11 cellular contexts compared by ENCODE assay signal in the genomic region with DNA sequence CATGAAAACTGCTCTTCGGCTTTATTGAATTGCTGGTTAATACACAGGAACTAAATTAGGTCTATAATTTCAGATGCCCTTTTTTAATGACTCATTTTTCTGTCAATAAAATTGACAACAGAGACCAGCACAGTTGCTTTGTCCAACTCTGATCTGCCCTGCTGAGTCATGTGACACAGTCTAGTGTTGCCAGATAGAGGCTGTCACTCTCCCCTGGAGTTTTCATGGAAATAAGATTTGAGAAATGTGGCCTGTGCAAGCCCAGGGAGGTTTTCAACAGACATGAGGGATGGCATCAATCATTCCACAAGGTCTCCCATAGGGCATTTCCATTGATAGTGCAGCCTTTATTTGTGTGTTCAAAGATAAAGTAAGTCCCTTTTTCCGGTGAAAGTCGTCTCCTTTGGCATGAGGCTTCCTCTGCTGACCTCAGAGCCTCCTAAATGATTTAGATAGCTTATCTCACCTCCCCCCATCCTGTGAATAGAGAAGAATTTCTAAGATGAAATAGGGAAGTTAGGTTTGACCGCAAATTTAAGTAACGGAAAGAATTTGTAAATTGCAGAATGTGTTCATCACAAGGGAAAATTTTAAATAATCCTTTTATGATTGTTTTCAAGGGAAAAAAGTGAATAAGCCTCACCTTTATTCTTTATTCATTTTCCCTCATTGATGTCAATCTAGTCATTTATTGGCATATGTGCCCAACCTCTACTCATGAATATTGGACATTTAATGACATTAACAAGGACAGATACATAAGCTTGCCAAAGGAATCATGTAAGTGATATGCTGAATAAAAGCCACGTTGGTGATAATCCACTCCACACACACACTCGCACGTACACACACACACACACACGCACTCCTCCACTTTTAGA.
DNase-seq lines count a peak whose midpoint lies in the region; ATAC-seq, FAIRE-seq and TF ChIP-seq lines count a peak whose summit lies in the region.
"Had no signal": no experiment of that assay in that cellular context is flagged by ENCODE, and none has a peak within 500 bp of the region (broad histone marks: within the 10 kb centered on the region; RNA-seq: fewer than 3 reads in every experiment).

No MANE protein-coding gene starts in this region.

- TF ChIP-seq POLR2A in adrenal gland (IDR thresholded peaks at IDR 0.05), result no peak

- intact Hi-C loops in adrenal gland (cut with DNase I), result no loop called here
- intact Hi-C loops in head of caudate nucleus (cut with DNase I), result no loop called here

- no peaks in the 10 kb centered on the region for H3K9me3 Mint-ChIP-seq in osteocyte (ENCODE audit: unreplicated experiment)

- no peaks in the 10 kb centered on the region for H3K9me3 ChIP-seq in adrenal gland (replicated peaks in 1 of 3)
- no peaks in the 10 kb centered on the region for H3K9me3 ChIP-seq in neutrophil

- H3K4me1 ChIP-seq in adrenal gland (replicated peaks in 1 of 2) (peaks cover 7 to 37% of the 10 kb centered on the region in 2 donors), neutrophil (ENCODE audit: control insufficient read depth in 1 of 2, insufficient read depth in 1 of 2, low read depth in 1 of 2, low read length in 1 of 2) (peaks cover 44 to 48% of the 10 kb centered on the region in 2 experiments)

- H3K4me1 Mint-ChIP-seq in osteocyte (ENCODE audit: unreplicated experiment), result peaks cover 23% of the 10 kb centered on the region

- WGBS in adrenal gland, 4 donors, result 47 to 51% (median 48%) methylated on average over 9 of the region's 9 CpGs

- TF ChIP-seq CTCF in adrenal gland (IDR thresholded peaks at IDR 0.05) (peak in 1 of 6 experiments; percentile 2), neutrophil (IDR thresholded peaks at IDR 0.05) (no peak), osteocyte (IDR thresholded peaks at IDR 0.05) (no peak)

- no peak overlapping the region for H3K27ac ChIP-seq in adrenal gland
- H3K27ac ChIP-seq in neutrophil, result peak overlapping the region; percentile 84
- H3K27ac ChIP-seq: VCaP had no signal

- H3K27me3 Mint-ChIP-seq in osteocyte (ENCODE audit: unreplicated experiment), result no peaks in the 10 kb centered on the region
- H3K27me3 Mint-ChIP-seq: brain had no signal

- no peaks in the 10 kb centered on the region for H3K27me3 ChIP-seq in adrenal gland
- no peaks in the 10 kb centered on the region for H3K27me3 ChIP-seq in neutrophil

- no peaks in the 10 kb centered on the region for H3K36me3 Mint-ChIP-seq in osteocyte (ENCODE audit: unreplicated experiment)
- H3K36me3 Mint-ChIP-seq: brain had no signal

- no peaks in the 10 kb centered on the region for H3K36me3 ChIP-seq in adrenal gland (replicated peaks in 1 of 2)
- H3K36me3 ChIP-seq in neutrophil, result no peaks in the 10 kb centered on the region

- H3K4me3 ChIP-seq in adrenal gland, result no peak overlapping the region
- H3K4me3 ChIP-seq in neutrophil (ENCODE audit: low read depth in 1 of 2, low read length in 1 of 2), result peak overlapping the region; percentile 15 to 31

- FAIRE-seq in GM19239 (lab: Jason Lieb, UNC), result peak; percentile 61

- H3K27ac Mint-ChIP-seq in osteocyte (ENCODE audit: unreplicated experiment), result no peak overlapping the region

- no peak for DNase-seq in GM19239 (ENCODE audit: insufficient read length, low spot score)
- DNase-seq in Kasumi-1 (lab: John Stamatoyannopoulos, UW), result peak; percentile 98 to 99
- peak in 6 of 7 donors; percentile 34 to 72 (median 48) for DNase-seq in adrenal gland
- DNase-seq in head of caudate nucleus, result no peak
- DNase-seq in osteocyte (ENCODE audit: extremely low spot score, unreplicated experiment), result no peak
- DNase-seq: foreskin fibroblast, NCI-H345 had no signal

- no peak for ATAC-seq in GM18520 (IDR thresholded peaks at IDR 0.05; ENCODE audit: unreplicated experiment)

- H3K4me3 Mint-ChIP-seq in osteocyte (ENCODE audit: unreplicated experiment), result no peak overlapping the region
- H3K4me3 Mint-ChIP-seq: brain had no signal

Comparison
In these comparisons a context has a peak if more than half of its experiments do, and no peak if none do; other contexts are left out.
1. DNase-seq: peak in Kasumi-1 (2 of 2) and adrenal gland (6 of 7); none in GM19239 (single experiment), head of caudate nucleus (0 of 42) and osteocyte (single experiment).
2. H3K4me3 ChIP-seq: peak in neutrophil (2 of 2); none in adrenal gland (0 of 4).